22 cellular contexts compared by ENCODE assay signal in genomic region chr10:49463605-49464004, GRCh38.
DNase-seq lines count a peak whose midpoint lies in the region; ATAC-seq, FAIRE-seq and TF ChIP-seq lines count a peak whose summit lies in the region.
"Had no signal": no experiment of that assay in that cellular context is flagged by ENCODE, and none has a peak within 500 bp of the region (broad histone marks: within the 10 kb centered on the region; RNA-seq: fewer than 3 reads in every experiment).

No MANE protein-coding gene starts in this region.

- no TSS peak for BruUV-seq in HepG2 (replicated peaks; lab: Mats Ljungman, UMichigan)
- BruUV-seq in K562 (replicated peaks; lab: Mats Ljungman, UMichigan), result no TSS peak

- no peaks in the 10 kb centered on the region; the same call in 1 of the 2 replicates for H3K9me3 ChIP-seq in HepG2 (ENCODE audit: low read length)
- H3K9me3 ChIP-seq in right lobe of liver, result no peaks in the 10 kb centered on the region
- H3K9me3 ChIP-seq in K562 (replicated peaks; ENCODE audit: control insufficient read depth, insufficient read depth, low read depth, low read length), result no peaks in the 10 kb centered on the region
- no peaks in the 10 kb centered on the region for H3K9me3 ChIP-seq in GM23248 (ENCODE audit: low read depth)
- H3K9me3 ChIP-seq in SJCRH30 (replicated peaks), result no peaks in the 10 kb centered on the region
- H3K9me3 ChIP-seq: A549 had no signal

- no peaks in the 10 kb centered on the region for H3K9me2 ChIP-seq in GM23248 (ENCODE audit: insufficient read depth)

- CTCF ChIA-PET in HepG2 (lab: Yijun Ruan, JAX; ENCODE audit: low intra/inter-chr PET ratio, low total read pairs) (no interaction called here), K562 (lab: Yijun Ruan, JAX; ENCODE audit: low intra/inter-chr PET ratio) (no interaction called here)

- H3K27ac ChIP-seq in HepG2 (ENCODE audit: extremely low read length, insufficient read depth, low read length), result no peak overlapping the region
- H3K27ac ChIP-seq in right lobe of liver, result no peak overlapping the region
- H3K27ac ChIP-seq in K562 (ENCODE audit: extremely low read depth, low read depth, low read length), result no peak overlapping the region
- no peak overlapping the region for H3K27ac ChIP-seq in GM23248
- no peak overlapping the region for H3K27ac ChIP-seq in SJCRH30
- H3K27ac ChIP-seq: 22Rv1; A549; BLaER1 treated with 17β-estradiol and CSF1 and Interleukin-3, amounts not matched to agents 10 nM and 100 nM; C4-2B had no signal

- no peak for TF ChIP-seq EP300 in HepG2 (IDR thresholded peaks at IDR 0.05; ENCODE audit: low read depth in 2 of 2, low read length in 2 of 2)
- no peak for TF ChIP-seq EP300 in HepG2 (CRISPR knock-in tag; IDR thresholded peaks at IDR 0.05; ENCODE audit: borderline replicate concordance)
- no peak for TF ChIP-seq EP300 in K562 (IDR thresholded peaks at IDR 0.05; ENCODE audit: low read length)

- TF ChIP-seq RAD21 in HepG2 (CRISPR knock-in tag; IDR thresholded peaks at IDR 0.05), result no peak
- TF ChIP-seq RAD21 in K562 (CRISPR knock-in tag; conservative IDR thresholded peaks at IDR 0.05 in 1 of 2, IDR thresholded peaks at IDR 0.05 in 1 of 2), result no peak

- H2AFZ ChIP-seq in HepG2 (ENCODE audit: low read length) (no peak overlapping the region), K562 (ENCODE audit: low read depth, low read length) (no peak overlapping the region), GM23248 (no peak overlapping the region)

- 72% methylated on average over 4 of the region's 4 CpGs for WGBS in HepG2 (ENCODE audit: low lambda C conversion rate)
- 67% methylated on average over 4 of the region's 4 CpGs for WGBS in right lobe of liver (ENCODE audit: insufficient coverage, low coverage, low lambda C conversion rate, missing lambda C conversion rate)
- 50% methylated on average over 4 of the region's 4 CpGs for WGBS in K562 (ENCODE audit: insufficient coverage, low coverage, missing lambda C conversion rate)
- 70 to 75% methylated on average over 4 of the region's 4 CpGs for WGBS in GM23248 (ENCODE audit: low coverage in 1 of 2, low lambda C conversion rate in 2 of 2, missing lambda C conversion rate in 2 of 2), 2 experiments

- no peak for ATAC-seq in HepG2
- no peak for ATAC-seq in right lobe of liver
- no peak for ATAC-seq in K562
- ATAC-seq: A549; CD8-positive, alpha-beta T cell; GM12878 had no signal

- H3K27me3 ChIP-seq in HepG2 (ENCODE audit: control insufficient read depth in 1 of 2, insufficient read depth in 2 of 2, low read length in 2 of 2) (no peaks in the 10 kb centered on the region), right lobe of liver (no peaks in the 10 kb centered on the region), K562 (ENCODE audit: control insufficient read depth in 2 of 2, insufficient read depth in 2 of 2, low read length in 2 of 2) (no peaks in the 10 kb centered on the region), GM23248 (replicated peaks; ENCODE audit: insufficient read depth) (no peaks in the 10 kb centered on the region), SJCRH30 (no peaks in the 10 kb centered on the region)
- H3K27me3 ChIP-seq: BLaER1 treated with 17β-estradiol and CSF1 and Interleukin-3, amounts not matched to agents 10 nM and 100 nM had no signal

- peaks cover 24% of the 10 kb centered on the region; the same call in 1 of the 2 replicates for H3F3A ChIP-seq in GM23248 (ENCODE audit: insufficient read depth)

- DNase-seq in HepG2 (ENCODE audit: low spot score) (no peak), right lobe of liver (no peak), K562 (ENCODE audit: extremely low read depth in 1 of 4, low spot score in 3 of 4) (no peak), GM23248 (no peak), SJCRH30 (no peak)
- DNase-seq: AML-193; CD4-positive, alpha-beta T cell; CD8-positive, alpha-beta T cell; DMS 273 treated with DMSO at 0.1 percent for 48 hours; DMS153; DMS53; DMS79; DND-41; EL; GDM1 had no signal

- H3K9ac ChIP-seq in HepG2 (ENCODE audit: insufficient read depth, low read depth, low read length) (no peak overlapping the region), K562 (ENCODE audit: insufficient read depth in 1 of 2, low read depth in 2 of 2, low read length in 2 of 2) (no peak overlapping the region), GM23248 (no peak overlapping the region)
- H3K9ac ChIP-seq: BLaER1 treated with 17β-estradiol and CSF1 and Interleukin-3, amounts not matched to agents 10 nM and 100 nM had no signal

- no peaks in the 10 kb centered on the region for H3K9me1 ChIP-seq in K562 (ENCODE audit: control insufficient read depth, insufficient read depth, low read length)

- intact Hi-C loops in HepG2 (cut with micrococcal nuclease; ENCODE audit: unreplicated experiment), result no loop called here
- intact Hi-C loops in right lobe of liver (cut with DNase I), result no loop called here
- intact Hi-C loops in K562 (cut with micrococcal nuclease), result no loop called here

- in situ Hi-C loops in HepG2 (cut with HindIII; ENCODE audit: extremely low pct_ligation_motif_present, low pct_unique_long_range_greater_than_20kb), result no loop called here
- in situ Hi-C loops in K562 (cut with MboI), result no loop called here
- in situ Hi-C loops in GM23248 (cut with MboI), result no loop called here

- H3K4me1 ChIP-seq in HepG2 (ENCODE audit: insufficient read depth, low read length), result no peaks in the 10 kb centered on the region
- no peaks in the 10 kb centered on the region for H3K4me1 ChIP-seq in right lobe of liver
- no peaks in the 10 kb centered on the region for H3K4me1 ChIP-seq in K562 (replicated peaks in 1 of 2; ENCODE audit: control insufficient read depth in 2 of 2, insufficient read depth in 2 of 2, low read length in 2 of 2)
- H3K4me1 ChIP-seq in GM23248 (ENCODE audit: insufficient read depth), result no peaks in the 10 kb centered on the region
- no peaks in the 10 kb centered on the region for H3K4me1 ChIP-seq in SJCRH30
- H3K4me1 ChIP-seq: A549; BLaER1 treated with 17β-estradiol and CSF1 and Interleukin-3, amounts not matched to agents 10 nM and 100 nM had no signal

- H3K4me2 ChIP-seq in HepG2 (ENCODE audit: low read depth, low read length), result no peak overlapping the region
- H3K4me2 ChIP-seq in K562 (ENCODE audit: insufficient read depth, low read length), result no peak overlapping the region
- H3K4me2 ChIP-seq in GM23248 (ENCODE audit: unreplicated experiment), result no peak overlapping the region
- H3K4me2 ChIP-seq: A549; BLaER1 treated with 17β-estradiol and CSF1 and Interleukin-3, amounts not matched to agents 10 nM and 100 nM had no signal

- H3K79me2 ChIP-seq in HepG2 (ENCODE audit: insufficient read depth, low read length) (no peaks in the 10 kb centered on the region), K562 (ENCODE audit: control insufficient read depth, insufficient read depth, low read length) (no peaks in the 10 kb centered on the region), GM23248 (ENCODE audit: insufficient read depth) (peaks cover 26% of the 10 kb centered on the region)

- no peak overlapping the region for H3K4me3 ChIP-seq in HepG2 (replicated peaks in 1 of 3; ENCODE audit: insufficient read depth in 1 of 3, low read depth in 2 of 3, low read length in 3 of 3)
- H3K4me3 ChIP-seq in right lobe of liver, result no peak overlapping the region
- H3K4me3 ChIP-seq in K562, result no peak overlapping the region
- no peak overlapping the region for H3K4me3 ChIP-seq in GM23248
- H3K4me3 ChIP-seq in SJCRH30, result no peak overlapping the region
- H3K4me3 ChIP-seq: A549; BLaER1 treated with 17β-estradiol and CSF1 and Interleukin-3, amounts not matched to agents 10 nM and 100 nM; GM12878 had no signal

- TF ChIP-seq CTCF in HepG2 (CRISPR knock-in tag; IDR thresholded peaks at IDR 0.05) (no peak), right lobe of liver (IDR thresholded peaks at IDR 0.05) (no peak), K562 (IDR thresholded peaks at IDR 0.05 in 2 of 3, conservative IDR thresholded peaks at IDR 0.05 in 1 of 3; ENCODE audit: insufficient read depth in 2 of 3, low read depth in 1 of 3, low read length in 3 of 3) (no peak)

- H3K36me3 ChIP-seq in HepG2 (replicated peaks in 1 of 2; ENCODE audit: control insufficient read depth in 1 of 2, insufficient read depth in 2 of 2, low read length in 2 of 2) (no peaks in the 10 kb centered on the region; a peak in 1 of 5 replicates), right lobe of liver (peaks cover 0 to 26% (median 3%) of the 10 kb centered on the region in 4 donors), K562 (ENCODE audit: control insufficient read depth, insufficient read depth, low read length) (peaks cover 8% of the 10 kb centered on the region; the same call in 2 of the 3 replicates), GM23248 (ENCODE audit: low read depth) (peaks cover 88% of the 10 kb centered on the region), SJCRH30 (no peaks in the 10 kb centered on the region; the same call in 1 of the 2 replicates)

- TF ChIP-seq POLR2A in HepG2 (IDR thresholded peaks at IDR 0.05; ENCODE audit: insufficient read depth in 1 of 2, low read depth in 2 of 2, low read length in 2 of 2), result no peak
- no peak for TF ChIP-seq POLR2A in right lobe of liver (IDR thresholded peaks at IDR 0.05)
- no peak for TF ChIP-seq POLR2A in K562 (conservative IDR thresholded peaks at IDR 0.05)

- H4K20me1 ChIP-seq in HepG2 (ENCODE audit: insufficient read depth, low read length) (no peaks in the 10 kb centered on the region), K562 (replicated peaks; ENCODE audit: control insufficient read depth, insufficient read depth, low read length) (no peaks in the 10 kb centered on the region), GM23248 (ENCODE audit: insufficient read depth) (peaks cover 4% of the 10 kb centered on the region; the same call in 1 of the 2 replicates)
- H4K20me1 ChIP-seq: BLaER1 treated with 17β-estradiol and CSF1 and Interleukin-3, amounts not matched to agents 10 nM and 100 nM had no signal

- FAIRE-seq in HepG2 (lab: Jason Lieb, UNC), result no peak
- no peak for FAIRE-seq in K562 (lab: Jason Lieb, UNC)
- FAIRE-seq: A549, GM12878, GM12892, GM18507 had no signal

- POLR2A ChIA-PET in HepG2 (lab: Yijun Ruan, JAX), result no interaction called here
- POLR2A ChIA-PET in K562 (lab: Yijun Ruan, JAX), result no interaction called here

TF ChIP-seq in HepG2, 621 proteins besides CTCF, POLR2A, EP300 and RAD21 (continues in another document):
- TF ChIP-seq ZNF431 (CRISPR knock-in tag; IDR thresholded peaks at IDR 0.05; ENCODE audit: borderline replicate concordance, low read depth), result peak; percentile 64; the same call in 1 of the 2 replicates

TF ChIP-seq in K562, 482 proteins besides CTCF, POLR2A, EP300 and RAD21:
- no peak for TF ChIP-seq ZNF644 (tag; IDR thresholded peaks at IDR 0.05; ENCODE audit: low read depth)
- peak; percentile 13 for TF ChIP-seq ZFP36 (IDR thresholded peaks at IDR 0.05; ENCODE audit: low read depth, low read length, partially characterized antibody)
- TF ChIP-seq KAT7 (CRISPR knock-in tag; IDR thresholded peaks at IDR 0.05; ENCODE audit: borderline replicate concordance), result no peak
- 0 out of 2 replicates have a peak, but pooled peaks have one; percentile 48 for TF ChIP-seq ZNF766 (CRISPR knock-in tag; conservative IDR thresholded peaks at IDR 0.05)
- TF ChIP-seq ZNF431 (CRISPR knock-in tag; IDR thresholded peaks at IDR 0.05), result peak; percentile 98

Comparison
In these comparisons a context has a peak if more than half of its experiments do, and no peak if none do; other contexts are left out.
1. Of the 241 proteins assayed by ChIP-seq in both HepG2 and K562: peak only in HepG2: none; only in K562: ZFP36 and ZNF766; in both: ZNF431; in neither: 238.